Comparison of ENCODE assay signal across 8 cellular contexts in genomic region chr7:45111298-45112223, GRCh38. TPM values are rescaled to one million over a fixed set of nuclear protein-coding genes. Genes with fewer than 3 reads are reported as not detected.
A peak's percentile ranks its signal among the peaks of the same experiment; 100 is the strongest.
DNase-seq lines count a peak whose midpoint lies in the region; ATAC-seq and TF ChIP-seq lines count a peak whose summit lies in the region.

Gene TBRG4, minus strand, starts transcription at chr7:45111697. Its CDS starts 2,460 bp downstream, at chr7:45109237.

- H3F3A ChIP-seq in PC-9 (ENCODE audit: insufficient read depth, low read depth): peaks cover 25% of the 10 kb centered on the region

- peak within 1 kb of the TSS; percentile 93 to 96 for H3K9ac ChIP-seq in mucosa of rectum (ENCODE audit: low read depth in 1 of 2, low read length in 2 of 2)

- H3K36me3 Mint-ChIP-seq in activated T-cell treated with anti-CD3 and anti-CD28 coated beads, Interleukin-2, amount 50 U/mL, for 24 hours (ENCODE audit: low read depth): peaks cover 53% of the 10 kb centered on the region

- DNase-seq in DMS79 (lab: John Stamatoyannopoulos, UW) (peak; percentile 97), KBM-7 (peak; percentile 97), PC-9 (peak; percentile 92 to 95), erythroblast (lab: John Stamatoyannopoulos, UW) (peak; percentile 97)
- DNase-seq in activated T-cell treated with anti-CD3 and anti-CD28 coated beads, Interleukin-2, amount 50 U/mL, for 24 hours: peak; percentile 96
- DNase-seq in stimulated activated CD8-positive, alpha-beta memory T cell treated with anti-CD3 and anti-CD28 coated beads, Interleukin-4, amount 100 ng/mL, for 48 hours: peak; percentile 96

- H4K20me1 ChIP-seq in PC-9 (ENCODE audit: insufficient read depth): peaks cover 32% of the 10 kb centered on the region

- peaks cover 57% of the 10 kb centered on the region for H3K79me2 ChIP-seq in PC-9 (ENCODE audit: low read depth)

- peak within 1 kb of the TSS; percentile 98 for H3K27ac Mint-ChIP-seq in activated T-cell treated with anti-CD3 and anti-CD28 coated beads, Interleukin-2, amount 50 U/mL, for 24 hours

- in situ Hi-C loops in KBM-7 (cut with MboI; ENCODE audit: low pct_unique_long_range_greater_than_20kb, low sequenced_read_pairs): no loop called here

- peaks cover 13% of the 10 kb centered on the region for H3K27me3 ChIP-seq in PC-9 (ENCODE audit: insufficient read depth, low read depth)
- H3K27me3 ChIP-seq in mucosa of rectum (ENCODE audit: control insufficient read depth in 2 of 2, insufficient read depth in 2 of 2, low read length in 2 of 2): peaks cover 0 to 2% of the 10 kb centered on the region in 2 donors

- POLR2A ChIA-PET in PC-9 (lab: Charles Lee; ENCODE audit: unreplicated experiment): interaction anchor here (0.6 to 1.0 kb wide), 6 partner anchors 19 to 538 kb away, joined by 3 to 22 read pairs (median 4); partner anchors contain the start of genes CCM2 and DDX56

- H3K4me3 ChIP-seq in PC-9 (peak within 1 kb of the TSS; percentile 68), mucosa of rectum (ENCODE audit: low read length in 2 of 2) (peak within 1 kb of the TSS; percentile 91 to 100)

- no TSS peak for BruUV-seq in PC-9 (replicated peaks; lab: Mats Ljungman, UMichigan)

- CTCF ChIA-PET in PC-9 (lab: Charles Lee): interaction anchor here (0.6 to 0.7 kb wide), 3 partner anchors 24 to 277 kb away, joined by 3 to 4 read pairs (median 3); no protein-coding TSS in a partner anchor

- peak within 1 kb of the TSS; percentile 97 for H3K4me2 ChIP-seq in PC-9

- H3K4me1 Mint-ChIP-seq in activated T-cell treated with anti-CD3 and anti-CD28 coated beads, Interleukin-2, amount 50 U/mL, for 24 hours (ENCODE audit: low read depth): peaks cover 44% of the 10 kb centered on the region

- peak; percentile 67; the same call in 1 of the 2 replicates for TF ChIP-seq CTCF in PC-9 (conservative IDR thresholded peaks at IDR 0.05)

- H3K4me1 ChIP-seq in PC-9 (replicated peaks; ENCODE audit: insufficient read depth) (peaks cover 25% of the 10 kb centered on the region), mucosa of rectum (ENCODE audit: control insufficient read depth in 2 of 2, insufficient read depth in 2 of 2, low read length in 2 of 2) (peaks cover 16 to 18% of the 10 kb centered on the region in 2 donors)

- H3K4me3 Mint-ChIP-seq in activated T-cell treated with anti-CD3 and anti-CD28 coated beads, Interleukin-2, amount 50 U/mL, for 24 hours: peak within 1 kb of the TSS; percentile 98

- H3K36me3 ChIP-seq in PC-9 (ENCODE audit: low read depth) (peaks cover 27% of the 10 kb centered on the region), mucosa of rectum (ENCODE audit: control insufficient read depth in 2 of 2, insufficient read depth in 2 of 2, low read length in 2 of 2) (peaks cover 23 to 27% of the 10 kb centered on the region in 2 donors)

- peak; percentile 99 for TF ChIP-seq POLR2A in erythroblast (IDR thresholded peaks at IDR 0.05; ENCODE audit: low read length)

- peak; percentile 88 for ATAC-seq in GM21717 (IDR thresholded peaks at IDR 0.05; ENCODE audit: unreplicated experiment)

- peak within 1 kb of the TSS; percentile 87 for H2AFZ ChIP-seq in PC-9

- peak within 1 kb of the TSS; percentile 82 for H3K27ac ChIP-seq in PC-9
- H3K27ac ChIP-seq in mucosa of rectum (ENCODE audit: low read depth in 2 of 2, low read length in 2 of 2): peak within 1 kb of the TSS; percentile 98 to 99

- no peaks in the 10 kb centered on the region for H3K27me3 Mint-ChIP-seq in activated T-cell treated with anti-CD3 and anti-CD28 coated beads, Interleukin-2, amount 50 U/mL, for 24 hours

- no peaks in the 10 kb centered on the region for H3K9me2 ChIP-seq in PC-9 (ENCODE audit: insufficient read depth)

- intact Hi-C loops in PC-9 (cut with micrococcal nuclease; ENCODE audit: unreplicated experiment): loop anchor here (1.0 to 2.0 kb wide), 3 partner anchors 113 to 263 kb away; partner anchors contain the start of genes H2AZ2 and PURB

- no peaks in the 10 kb centered on the region for H3K9me3 ChIP-seq in PC-9 (ENCODE audit: insufficient read depth, low read depth)
- no peaks in the 10 kb centered on the region for H3K9me3 ChIP-seq in mucosa of rectum (ENCODE audit: control insufficient read depth in 2 of 2, low read length in 2 of 2)

- no peaks in the 10 kb centered on the region for H3K9me3 Mint-ChIP-seq in activated T-cell treated with anti-CD3 and anti-CD28 coated beads, Interleukin-2, amount 50 U/mL, for 24 hours

RNA-seq across cellular contexts. Expression of gene TBRG4, which starts in this region (rescaled TPM):
- 117 and 120 TPM in 2 replicates for total RNA-seq in PC-9 (2021)

Comparison
In these comparisons a context has a peak if more than half of its experiments do, and no peak if none do; other contexts are left out.
1. Peak in every context shown above with its lines: DNase-seq, ATAC-seq, H3K4me3 ChIP-seq and H3K27ac ChIP-seq.